In genomic region chr4:107392380-107392779, GRCh38 we compare ENCODE assay signal across 2 cellular contexts.
TF ChIP-seq lines count a peak whose summit lies in the region.

No MANE protein-coding gene starts in this region.

TF ChIP-seq in IMR-90, 13 proteins besides CTCF, POLR2A, EP300 and RAD21 (continued from another document):
- TF ChIP-seq MAFK (IDR thresholded peaks at IDR 0.05; ENCODE audit: low read depth, low read length) (no peak), CEBPB (IDR thresholded peaks at IDR 0.05; ENCODE audit: low read depth, low read length) (no peak), SMC3 (IDR thresholded peaks at IDR 0.05; ENCODE audit: low read depth, low read length) (no peak), BHLHE40 (IDR thresholded peaks at IDR 0.05; ENCODE audit: low read depth, low read length) (no peak), USF2 (IDR thresholded peaks at IDR 0.05; ENCODE audit: low read depth, low read length) (no peak), RCOR1 (IDR thresholded peaks at IDR 0.05; ENCODE audit: insufficient replicate concordance, low read length) (no peak), ELK1 (IDR thresholded peaks at IDR 0.05; ENCODE audit: borderline replicate concordance, low read depth, low read length) (no peak), MXI1 (IDR thresholded peaks at IDR 0.05; ENCODE audit: borderline replicate concordance, low read depth, low read length) (no peak)
TF ChIP-seq in IMR-90: peak in this region for 0.

TF ChIP-seq in SK-N-SH, 30 proteins besides CTCF, POLR2A, EP300 and RAD21 (continued from another document):
- TF ChIP-seq USF1 (IDR thresholded peaks at IDR 0.05; ENCODE audit: borderline replicate concordance, low read depth), result no peak
- TF ChIP-seq FOXM1 (IDR thresholded peaks at IDR 0.05; ENCODE audit: low read depth), result no peak
- no peak for TF ChIP-seq MEF2A (IDR thresholded peaks at IDR 0.05; ENCODE audit: borderline replicate concordance, low read depth)
- TF ChIP-seq RXRA (IDR thresholded peaks at IDR 0.05; ENCODE audit: borderline replicate concordance, low read depth), result no peak
- TF ChIP-seq USF2 (IDR thresholded peaks at IDR 0.05; ENCODE audit: borderline replicate concordance, low read depth, low read length), result no peak
- TF ChIP-seq IRF3 (IDR thresholded peaks at IDR 0.05; ENCODE audit: low read depth, low read length), result no peak
- no peak for TF ChIP-seq NFIC (IDR thresholded peaks at IDR 0.05; ENCODE audit: borderline replicate concordance)
- TF ChIP-seq JUND (IDR thresholded peaks at IDR 0.05), result no peak
- TF ChIP-seq FOXJ3 (CRISPR knock-in tag; IDR thresholded peaks at IDR 0.05), result no peak
- TF ChIP-seq TCF12 (IDR thresholded peaks at IDR 0.05), result no peak
- TF ChIP-seq YY1 (IDR thresholded peaks at IDR 0.05; ENCODE audit: low read depth), result no peak
- no peak for TF ChIP-seq ELF1 (IDR thresholded peaks at IDR 0.05)
- no peak for TF ChIP-seq ZBTB33 (IDR thresholded peaks at IDR 0.05; ENCODE audit: borderline replicate concordance, low read depth)
